In genomic region chr19:18803550-18804138, GRCh38 we compare ENCODE assay signal across 3 cellular contexts.
TF ChIP-seq lines count a peak whose summit lies in the region.

No MANE protein-coding gene starts in this region.

TF ChIP-seq in A549, 52 proteins besides CTCF, POLR2A, EP300 and RAD21:
- TF ChIP-seq GATA3 (IDR thresholded peaks at IDR 0.05; ENCODE audit: borderline replicate concordance) (no peak), ZFP36 (IDR thresholded peaks at IDR 0.05; ENCODE audit: borderline replicate concordance, partially characterized antibody) (peak; percentile 68)

TF ChIP-seq in HEK293T, 16 proteins besides CTCF, POLR2A, EP300 and RAD21:
- TF ChIP-seq PKNOX1 (IDR thresholded peaks at IDR 0.05) = peak; percentile 36; the same call in 1 of the 2 replicates
- TF ChIP-seq SUZ12 (IDR thresholded peaks at IDR 0.05) = no peak
TF ChIP-seq in HEK293T: peak in this region for 1.

TF ChIP-seq in H1, 55 proteins besides CTCF, POLR2A, EP300 and RAD21:
- TF ChIP-seq KDM1A (IDR thresholded peaks at IDR 0.05; ENCODE audit: borderline replicate concordance, low read length) (peak; percentile 90; the same call in 1 of the 2 replicates), FOSL1 (IDR thresholded peaks at IDR 0.05; ENCODE audit: insufficient read depth, low read depth, low read length) (no peak)
TF ChIP-seq in H1: peak in this region for 1.
